ENCODE assay signal across 9 cellular contexts in the genomic region with DNA sequence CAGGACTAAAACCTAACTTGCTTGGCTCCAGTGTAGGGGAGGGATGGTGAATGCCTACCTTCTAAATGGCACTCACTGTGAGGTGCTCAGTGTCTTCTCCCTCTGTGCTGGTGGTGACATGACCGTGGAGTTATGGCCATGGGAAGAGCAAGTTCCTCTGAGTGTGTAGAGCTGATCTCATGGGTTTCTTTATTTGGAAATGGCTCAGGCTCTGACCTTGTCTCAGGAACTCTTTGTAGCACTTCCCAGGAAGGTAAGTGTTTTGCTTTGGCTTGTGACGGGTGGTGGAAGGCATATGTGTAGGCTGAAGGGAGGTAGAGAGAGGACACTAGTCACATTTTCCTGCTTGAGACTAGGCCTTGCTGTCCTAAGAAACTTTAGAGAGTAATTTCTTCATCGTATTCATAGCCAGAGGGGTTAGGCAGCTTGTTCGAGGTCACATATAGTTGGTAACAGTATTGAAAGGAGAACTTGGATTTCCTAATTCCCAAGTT. TPM values are rescaled to one million over a fixed set of nuclear protein-coding genes. Genes with fewer than 3 reads are reported as not detected.
A peak's percentile ranks its signal among the peaks of the same experiment; 100 is the strongest.
DNase-seq lines count a peak whose midpoint lies in the region; ATAC-seq, FAIRE-seq and TF ChIP-seq lines count a peak whose summit lies in the region.
"Had no signal": no experiment of that assay in that cellular context is flagged by ENCODE, and none has a peak within 500 bp of the region (broad histone marks: within the 10 kb centered on the region; RNA-seq: fewer than 3 reads in every experiment).

No MANE protein-coding gene starts in this region.

- TF ChIP-seq CTCF in GM12878 (IDR thresholded peaks at IDR 0.05 in 2 of 3, conservative IDR thresholded peaks at IDR 0.05 in 1 of 3; ENCODE audit: control insufficient read depth in 2 of 3, extremely low read depth in 1 of 3, insufficient read depth in 1 of 3, low read depth in 3 of 3, low read length in 3 of 3) (no peak), left lung (IDR thresholded peaks at IDR 0.05) (no peak), tibial nerve (IDR thresholded peaks at IDR 0.05) (no peak)

- 21% methylated on average over 4 of the region's 4 CpGs for WGBS in GM12878 (ENCODE audit: insufficient coverage, insufficient replicate concordance, low lambda C conversion rate, missing lambda C conversion rate)
- WGBS in tibial nerve, 2 donors = 16 to 52% methylated on average over 3 to 4 of the region's 4 CpGs

- DNase-seq in activated T-cell treated with anti-CD3 and anti-CD28 coated beads, Interleukin-2, amount 50 U/mL, for 4 hours = no peak
- DNase-seq in activated T-cell treated with anti-CD3 and anti-CD28 coated beads for 4 hours (no peak), GM12878 (ENCODE audit: low read depth, low spot score) (no peak), left lung (no peak), tibial nerve (ENCODE audit: low spot score in 2 of 2) (no peak), NCI-H226 (no peak), glomerular visceral epithelial cell (ENCODE audit: extremely low spot score) (no peak)
- DNase-seq: SIG-M5 had no signal

- POLR2A ChIA-PET in GM12878 (lab: Charles Lee) = interaction anchor here (0.6 to 3.2 kb wide), 5 partner anchors 9 to 49 kb away, joined by 3 to 12 read pairs (median 6); no protein-coding TSS in a partner anchor

- peak overlapping the region; percentile 62; the same call in 1 of the 2 replicates for H3K4me3 ChIP-seq in GM12878
- peak overlapping the region in 1 of 2 donors; percentile 80 for H3K4me3 ChIP-seq in left lung
- H3K4me3 ChIP-seq in tibial nerve = no peak overlapping the region

- CTCF ChIA-PET in GM12878 (lab: Yijun Ruan, JAX) = interaction anchor here (1.0 to 4.0 kb wide), 5 partner anchors 14 to 77 kb away, joined by 3 to 23 read pairs (median 5); no protein-coding TSS in a partner anchor

- H3K4me1 Mint-ChIP-seq in activated T-cell treated with anti-CD3 and anti-CD28 coated beads, Interleukin-2, amount 50 U/mL, for 4 hours (ENCODE audit: low read depth) = peaks cover 67% of the 10 kb centered on the region

- H2AFZ ChIP-seq in GM12878 (ENCODE audit: control insufficient read depth, low read depth, low read length) = no peak overlapping the region

- TF ChIP-seq EP300 in GM12878 (IDR thresholded peaks at IDR 0.05; ENCODE audit: borderline replicate concordance in 1 of 2, control insufficient read depth in 1 of 2, low read depth in 2 of 2, low read length in 2 of 2) (no peak), tibial nerve (IDR thresholded peaks at IDR 0.05) (peak in 1 of 2 donors; percentile 17)

- H3K4me2 ChIP-seq in GM12878 (ENCODE audit: control insufficient read depth, insufficient read depth) = peak overlapping the region; percentile 86

- H3K9ac ChIP-seq in GM12878 (ENCODE audit: control insufficient read depth, insufficient read depth, low read length) = peak overlapping the region; percentile 37

- H3K27me3 ChIP-seq in GM12878 (replicated peaks in 1 of 2; ENCODE audit: control insufficient read depth in 2 of 2, insufficient read depth in 2 of 2, low read length in 1 of 2) (no peaks in the 10 kb centered on the region), left lung (no peaks in the 10 kb centered on the region), tibial nerve (peaks cover 0 to 5% of the 10 kb centered on the region in 2 donors)

- H3K9me3 ChIP-seq in GM12878 (replicated peaks; ENCODE audit: control insufficient read depth, insufficient read depth, low read length) (no peaks in the 10 kb centered on the region), left lung (no peaks in the 10 kb centered on the region), tibial nerve (no peaks in the 10 kb centered on the region)

- H3K27ac ChIP-seq in GM12878 (ENCODE audit: control insufficient read depth, insufficient read depth) = peak overlapping the region; percentile 44
- peak overlapping the region; percentile 65 to 93 for H3K27ac ChIP-seq in left lung
- H3K27ac ChIP-seq in tibial nerve = peak overlapping the region; percentile 19 to 99 (median 71)

- peaks cover 2% of the 10 kb centered on the region for H3K4me1 ChIP-seq in GM12878 (ENCODE audit: control insufficient read depth, insufficient read depth, low read length)
- peaks cover 40 to 88% of the 10 kb centered on the region in 2 donors for H3K4me1 ChIP-seq in left lung
- H3K4me1 ChIP-seq in tibial nerve = peaks cover 0 to 85% (median 43%) of the 10 kb centered on the region in 4 donors

- intact Hi-C loops in GM12878 (cut with micrococcal nuclease; ENCODE audit: unreplicated experiment) (no loop called here), left lung (cut with DNase I) (no loop called here)

- H3K27me3 Mint-ChIP-seq in activated T-cell treated with anti-CD3 and anti-CD28 coated beads, Interleukin-2, amount 50 U/mL, for 4 hours (ENCODE audit: low read depth) = no peaks in the 10 kb centered on the region

- SMC1A ChIA-PET in GM12878 (lab: Charles Lee; ENCODE audit: uncharacterized antibody, unreplicated experiment) = interaction anchor here (0.8 to 9.3 kb wide), 8 partner anchors 14 to 313 kb away, joined by 3 to 112 read pairs (median 4); no protein-coding TSS in a partner anchor

- peaks cover 91% of the 10 kb centered on the region for H3K79me2 ChIP-seq in GM12878 (ENCODE audit: control insufficient read depth, insufficient read depth, low read length)

- no peak for TF ChIP-seq RAD21 in GM12878 (IDR thresholded peaks at IDR 0.05; ENCODE audit: insufficient read depth, low read depth, low read length)

- H4K20me1 ChIP-seq in GM12878 (ENCODE audit: control insufficient read depth, insufficient read depth) = no peaks in the 10 kb centered on the region

- peaks cover 0 to 5% of the 10 kb centered on the region in 2 experiments; a peak in 1 of 4 replicates for H3K36me3 ChIP-seq in GM12878 (ENCODE audit: control insufficient read depth in 2 of 2, insufficient read depth in 2 of 2, low read length in 1 of 2)
- no peaks in the 10 kb centered on the region for H3K36me3 ChIP-seq in left lung
- no peaks in the 10 kb centered on the region for H3K36me3 ChIP-seq in tibial nerve

- peak; percentile 27 to 42 for ATAC-seq in activated T-cell treated with anti-CD3 and anti-CD28 coated beads, Interleukin-2, amount 50 U/mL, for 4 hours
- ATAC-seq in GM12878 (peak; percentile 23; the same call in 2 of the 3 replicates), left lung (no peak), GM19023 (IDR thresholded peaks at IDR 0.05; ENCODE audit: unreplicated experiment) (no peak)

- FAIRE-seq in GM12878 (lab: Jason Lieb, UNC) = no peak

- TF ChIP-seq POLR2A in GM12878 (IDR thresholded peaks at IDR 0.05; ENCODE audit: low read depth, low read length) = no peak
- TF ChIP-seq POLR2A in tibial nerve (IDR thresholded peaks at IDR 0.05) = no peak

- H3K4me3 Mint-ChIP-seq in activated T-cell treated with anti-CD3 and anti-CD28 coated beads, Interleukin-2, amount 50 U/mL, for 4 hours = peak overlapping the region; percentile 94

- in situ Hi-C loops in GM12878 (cut with MboI) = no loop called here

- RAD21 ChIA-PET in GM12878 (lab: Charles Lee; ENCODE audit: unreplicated experiment) = interaction anchor here (0.8 to 9.8 kb wide), 9 partner anchors 15 to 77 kb away, joined by 3 to 109 read pairs (median 6); no protein-coding TSS in a partner anchor

- H3K9me3 Mint-ChIP-seq in activated T-cell treated with anti-CD3 and anti-CD28 coated beads, Interleukin-2, amount 50 U/mL, for 4 hours = no peaks in the 10 kb centered on the region

- BruUV-seq in GM12878 (replicated peaks; lab: Mats Ljungman, UMichigan) = no TSS peak

- H3K36me3 Mint-ChIP-seq in activated T-cell treated with anti-CD3 and anti-CD28 coated beads, Interleukin-2, amount 50 U/mL, for 4 hours (ENCODE audit: insufficient read depth) = peaks cover 40% of the 10 kb centered on the region

TF ChIP-seq in GM12878, 131 proteins besides CTCF, POLR2A, EP300 and RAD21 (continues in another document):
- TF ChIP-seq, protein P1, sequence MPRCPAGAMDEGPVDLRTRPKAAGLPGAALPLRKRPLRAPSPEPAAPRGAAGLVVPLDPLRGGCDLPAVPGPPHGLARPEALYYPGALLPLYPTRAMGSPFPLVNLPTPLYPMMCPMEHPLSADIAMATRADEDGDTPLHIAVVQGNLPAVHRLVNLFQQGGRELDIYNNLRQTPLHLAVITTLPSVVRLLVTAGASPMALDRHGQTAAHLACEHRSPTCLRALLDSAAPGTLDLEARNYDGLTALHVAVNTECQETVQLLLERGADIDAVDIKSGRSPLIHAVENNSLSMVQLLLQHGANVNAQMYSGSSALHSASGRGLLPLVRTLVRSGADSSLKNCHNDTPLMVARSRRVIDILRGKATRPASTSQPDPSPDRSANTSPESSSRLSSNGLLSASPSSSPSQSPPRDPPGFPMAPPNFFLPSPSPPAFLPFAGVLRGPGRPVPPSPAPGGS (IDR thresholded peaks at IDR 0.05; ENCODE audit: borderline replicate concordance, insufficient read depth, low read depth, low read length, poor library complexity, severe bottlenecking) = no peak

RNA-seq across cellular contexts. Expression of a gene that starts 6.5 kb away (rescaled TPM):
- 100 to 1,000 TPM; 403 to 452 (median 429) TPM for total RNA-seq in activated T-cell treated with anti-CD3 and anti-CD28 coated beads, Interleukin-2, amount 50 U/mL, for 4 hours
- total RNA-seq in GM12878 (2013; cell fraction: nucleolus; rRNA removed) = 67.4 and 69.4 TPM in 2 replicates
- total RNA-seq in GM12878 (2014; rRNA removed) (279 and 294 TPM in 2 replicates), GM12878 (2014; rRNA removed; fragmentation: Illumina TruSeq; extraction: Trizol) (206 and 211 TPM in 2 replicates), GM12878 (2021) (315 and 317 TPM in 2 replicates), left lung (100 to 1,000 TPM; 503 to 543 TPM), tibial nerve (100 to 1,000 TPM; 215 to 284 (median 258) TPM)
- 183 TPM for polyA plus RNA-seq in GM12878 (2011; ENCODE audit: low read depth)
- polyA plus RNA-seq in GM12878 (2011; rRNA removed) (202 and 343 TPM in 2 replicates), GM12878 (2014; fragmentation: Illumina TruSeq; extraction: Trizol) (432 and 447 TPM in 2 replicates), GM12878 (2014; fragmentation: Nextera tagmentation; extraction: Ambion mirVana) (100 to 1,000 TPM in 1 of 2 experiments, 10 to 100 TPM in 1; 93.8 to 104 TPM), GM12878 (2014; rRNA removed) (232 and 241 TPM in 2 replicates), GM12878 (2016; fragmentation: Nextera tagmentation; extraction: Ambion mirVana) (100 to 1,000 TPM; 267 to 272 TPM)
- 285 and 339 TPM in 2 replicates for polyA plus RNA-seq in GM12878 (2011; cell fraction: cytosol; rRNA removed)
- 202 and 358 TPM in 2 replicates for polyA plus RNA-seq in GM12878 (2011; cell fraction: nucleus; rRNA removed)
- 215 and 225 TPM in 2 replicates for polyA plus RNA-seq in GM12878 (2012)
- polyA minus RNA-seq in GM12878 (2011; rRNA and poly(A)+ RNA removed) = 303 and 349 TPM in 2 replicates
- 122 and 136 TPM in 2 replicates for polyA minus RNA-seq in GM12878 (2011; cell fraction: cytosol; rRNA and poly(A)+ RNA removed)
- 53.2 and 119 TPM in 2 replicates for polyA minus RNA-seq in GM12878 (2011; cell fraction: nucleus; rRNA and poly(A)+ RNA removed)

Comparison
In these comparisons a context has a peak if more than half of its experiments do, and no peak if none do; other contexts are left out.
1. ATAC-seq: peak in activated T-cell treated with anti-CD3 and anti-CD28 coated beads, Interleukin-2, amount 50 U/mL, for 4 hours (2 of 2) and GM12878 (single experiment); none in left lung (single experiment) and GM19023 (single experiment).
2. Peak in every context shown above with its lines, with median percentiles within 50 percentile points of each other: H3K27ac ChIP-seq.